In genomic region chr12:22374499-22374898, GRCh38 we compare ENCODE assay signal across 30 cellular contexts. TPM values are rescaled to one million over a fixed set of nuclear protein-coding genes. Genes with fewer than 3 reads are reported as not detected.
DNase-seq lines count a peak whose midpoint lies in the region; ATAC-seq and TF ChIP-seq lines count a peak whose summit lies in the region.
"Had no signal": no experiment of that assay in that cellular context is flagged by ENCODE, and none has a peak within 500 bp of the region (broad histone marks: within the 10 kb centered on the region; RNA-seq: fewer than 3 reads in every experiment).

No MANE protein-coding gene starts in this region.

- TF ChIP-seq CTCF in heart left ventricle (IDR thresholded peaks at IDR 0.05) (no peak), uterus (IDR thresholded peaks at IDR 0.05) (no peak)

- ATAC-seq in GM18502 (IDR thresholded peaks at IDR 0.05; ENCODE audit: poor library complexity, unreplicated experiment) (peak; percentile 76), HG02885 (IDR thresholded peaks at IDR 0.05; ENCODE audit: poor library complexity, unreplicated experiment) (peak; percentile 89), memory B cell (ENCODE audit: low read depth) (peak; percentile 45), heart left ventricle (no peak), GM18909 (IDR thresholded peaks at IDR 0.05; ENCODE audit: poor library complexity, unreplicated experiment) (no peak)
- ATAC-seq: A549; activated CD8-positive, alpha-beta T cell treated with anti-CD3 and anti-CD28 coated beads for 36 hours; activated naive CD4-positive, alpha-beta T cell treated with anti-CD3 and anti-CD28 coated beads, Interleukin-2, amount 50 U/mL, for 72 hours; left ventricle myocardium superior; naive thymus-derived CD4-positive, alpha-beta T cell had no signal

- no peaks in the 10 kb centered on the region for H3K36me3 Mint-ChIP-seq in memory B cell
- H3K36me3 Mint-ChIP-seq: activated naive CD4-positive, alpha-beta T cell treated with anti-CD3 and anti-CD28 coated beads, Interleukin-2, amount 50 U/mL, for 72 hours; mesothelial cell of epicardium; naive thymus-derived CD4-positive, alpha-beta T cell had no signal

- no peak overlapping the region for H3K27ac Mint-ChIP-seq in memory B cell
- H3K27ac Mint-ChIP-seq: activated CD8-positive, alpha-beta T cell treated with anti-CD3 and anti-CD28 coated beads for 36 hours; activated naive CD4-positive, alpha-beta T cell treated with anti-CD3 and anti-CD28 coated beads, Interleukin-2, amount 50 U/mL, for 72 hours; activated T-helper 2 cell treated with anti-CD3 and anti-CD28 coated beads, Interferon-gamma antibody, Interleukin-2, Interleukin-4, amounts not matched to agents 10 μg/mL and 5 μg/mL and 100 μg/mL, durations not matched to agents 14 hours and 24 hours and 36 hours; mesothelial cell of epicardium; stimulated activated naive CD8-positive, alpha-beta T cell treated with anti-CD3 and anti-CD28 coated beads, Interleukin-15, Interleukin-2, amounts not matched to agents 100 ng/mL and 50 ng/mL, for 24 hours had no signal

- H3K4me1 Mint-ChIP-seq in memory B cell = peaks cover 2% of the 10 kb centered on the region
- H3K4me1 Mint-ChIP-seq: mesothelial cell of epicardium had no signal

- TF ChIP-seq POLR2A in heart left ventricle (IDR thresholded peaks at IDR 0.05) (no peak), uterus (IDR thresholded peaks at IDR 0.05) (no peak)

- H3K4me3 ChIP-seq in heart left ventricle = no peak overlapping the region
- no peak overlapping the region for H3K4me3 ChIP-seq in uterus
- H3K4me3 ChIP-seq: A549, SJSA1, thoracic aorta, vagina had no signal

- H3K9me3 ChIP-seq in heart left ventricle (peaks cover 0 to 2% (median 0%) of the 10 kb centered on the region in 12 donors), uterus (no peaks in the 10 kb centered on the region)
- H3K9me3 ChIP-seq: A549, SJSA1, thoracic aorta, vagina had no signal

- peak; percentile 92 for DNase-seq in MV-4-11 (lab: John Stamatoyannopoulos, UW)
- DNase-seq in memory B cell (ENCODE audit: low spot score in 2 of 2) = no peak
- DNase-seq in heart left ventricle = no peak
- DNase-seq in uterus = no peak
- no peak for DNase-seq in anterior cingulate cortex (lab: John Stamatoyannopoulos, UW)
- DNase-seq: activated CD4-positive, alpha-beta T cell treated with anti-CD3 and anti-CD28 coated beads for 1 hour; activated CD8-positive, alpha-beta T cell treated with anti-CD3 and anti-CD28 coated beads for 36 hours; aorta; DMS153; effector CD4-positive, alpha-beta T cell; GOT3; KG1; left ventricle myocardium superior; MM.1S; naive thymus-derived CD4-positive, alpha-beta T cell; NCI-H1694; NCI-H526; T-helper 1 cell had no signal

- H3K4me1 ChIP-seq in heart left ventricle = peaks cover 0 to 8% (median 0%) of the 10 kb centered on the region in 12 donors
- H3K4me1 ChIP-seq in uterus = no peaks in the 10 kb centered on the region
- H3K4me1 ChIP-seq: A549, SJSA1, vagina had no signal

- H3K36me3 ChIP-seq in heart left ventricle (no peaks in the 10 kb centered on the region), uterus (no peaks in the 10 kb centered on the region)
- H3K36me3 ChIP-seq: SJSA1, thoracic aorta, vagina had no signal

- H3K27me3 Mint-ChIP-seq in memory B cell = no peaks in the 10 kb centered on the region
- H3K27me3 Mint-ChIP-seq: activated CD8-positive, alpha-beta T cell treated with anti-CD3 and anti-CD28 coated beads for 36 hours; naive thymus-derived CD4-positive, alpha-beta T cell had no signal

- WGBS in heart left ventricle, 4 donors = 51 to 57% (median 54%) methylated on average over 2 of the region's 2 CpGs

- H3K27me3 ChIP-seq in heart left ventricle (no peaks in the 10 kb centered on the region), uterus (no peaks in the 10 kb centered on the region)
- H3K27me3 ChIP-seq: SJSA1, vagina had no signal

- H3K27ac ChIP-seq in heart left ventricle = no peak overlapping the region
- no peak overlapping the region for H3K27ac ChIP-seq in uterus
- H3K27ac ChIP-seq: A549, SJSA1, thoracic aorta, vagina had no signal

- no peak overlapping the region for H3K4me3 Mint-ChIP-seq in memory B cell
- H3K4me3 Mint-ChIP-seq: activated CD8-positive, alpha-beta T cell treated with anti-CD3 and anti-CD28 coated beads for 36 hours; mesothelial cell of epicardium; stimulated activated naive CD8-positive, alpha-beta T cell treated with anti-CD3 and anti-CD28 coated beads, Interleukin-15, Interleukin-2, amounts not matched to agents 100 ng/mL and 50 ng/mL, for 24 hours had no signal

- intact Hi-C loops in heart left ventricle (cut with DNase I) (loop anchor here in 1 of 10 donors (10.0 kb wide), 1 partner anchor 170 kb away; no protein-coding TSS in a partner anchor), uterus (cut with DNase I; ENCODE audit: low total_unique reads) (no loop called here)

- no peaks in the 10 kb centered on the region for H3K9me3 Mint-ChIP-seq in memory B cell
- H3K9me3 Mint-ChIP-seq: activated CD8-positive, alpha-beta T cell treated with anti-CD3 and anti-CD28 coated beads for 36 hours; activated naive CD4-positive, alpha-beta T cell treated with anti-CD3 and anti-CD28 coated beads, Interleukin-2, amount 50 U/mL, for 72 hours; activated T-helper 2 cell treated with anti-CD3 and anti-CD28 coated beads, Interferon-gamma antibody, Interleukin-2, Interleukin-4, amounts not matched to agents 10 μg/mL and 5 μg/mL and 100 μg/mL, durations not matched to agents 14 hours and 24 hours and 36 hours; stimulated activated naive CD8-positive, alpha-beta T cell treated with anti-CD3 and anti-CD28 coated beads, Interleukin-15, Interleukin-2, amounts not matched to agents 100 ng/mL and 50 ng/mL, for 24 hours had no signal

RNA-seq across cellular contexts. Expression of gene ST8SIA1, which starts 40.0 kb away (rescaled TPM):
- total RNA-seq in heart left ventricle (1 to 10 TPM in 6 of 9 donors, under 1 TPM in 3; 0.60 to 5.7 (median 1.7) TPM), uterus (10 to 100 TPM in 2 of 4 donors, 1 to 10 TPM in 2; 7.8 to 14.6 (median 9.9) TPM)
- 1 to 10 TPM in 1 of 2 donors, under 1 TPM in 1; 0.75 to 1.2 TPM for polyA plus RNA-seq in heart left ventricle
- total RNA-seq: G401, SJSA1 had no signal

Comparison
In these comparisons a context has a peak if more than half of its experiments do, and no peak if none do; other contexts are left out.
1. ATAC-seq: peak in GM18502 (single experiment), HG02885 (single experiment) and memory B cell (single experiment); none in heart left ventricle (0 of 4) and GM18909 (single experiment).